ENCODE assay signal across 25 cellular contexts in the genomic region with DNA sequence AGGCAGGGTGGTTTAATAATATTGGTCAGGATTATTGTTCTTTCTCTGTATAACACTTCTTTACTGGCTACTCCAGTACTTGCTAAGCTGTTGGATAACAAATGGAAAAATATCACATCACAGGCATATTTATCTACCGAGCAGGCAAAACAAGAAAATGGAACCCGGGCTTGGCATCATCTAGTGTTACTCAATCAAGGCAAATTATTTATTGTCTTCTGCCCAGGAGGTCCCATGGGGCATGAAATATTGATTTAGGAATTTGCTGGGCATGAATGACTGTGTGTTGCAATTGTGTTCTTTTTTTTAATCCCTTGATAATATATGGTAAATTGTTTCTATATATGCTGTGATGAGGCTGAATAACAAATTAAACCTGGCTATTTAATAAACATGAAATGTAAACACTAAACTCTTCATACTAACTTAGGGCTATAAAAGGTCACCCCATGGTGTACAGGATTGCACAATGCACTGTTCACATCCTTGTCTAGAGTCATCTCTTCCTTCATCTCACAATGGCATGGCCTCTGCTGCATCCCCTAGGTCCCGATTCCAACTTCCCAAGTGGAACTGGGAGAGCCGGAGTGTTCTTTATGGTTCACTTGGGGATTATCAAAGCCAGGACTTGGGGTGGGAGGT. TPM values are rescaled to one million over a fixed set of nuclear protein-coding genes. Genes with fewer than 3 reads are reported as not detected.
DNase-seq lines count a peak whose midpoint lies in the region; ATAC-seq lines count a peak whose summit lies in the region.
"Had no signal": no experiment of that assay in that cellular context is flagged by ENCODE, and none has a peak within 500 bp of the region (broad histone marks: within the 10 kb centered on the region; RNA-seq: fewer than 3 reads in every experiment).

No MANE protein-coding gene starts in this region.

- H4K20me1 ChIP-seq in GM23248 (ENCODE audit: insufficient read depth) = no peaks in the 10 kb centered on the region
- H4K20me1 ChIP-seq: BLaER1 had no signal

- no peak overlapping the region for H3K9ac ChIP-seq in GM23248
- H3K9ac ChIP-seq: BLaER1, SK-N-SH had no signal

- peak overlapping the region; percentile 64 for H3K4me3 Mint-ChIP-seq in T-helper 17 cell

- no peak for ATAC-seq in T-helper 17 cell
- ATAC-seq in HG03045 (IDR thresholded peaks at IDR 0.05; ENCODE audit: unreplicated experiment) = no peak
- ATAC-seq in GM18873 (IDR thresholded peaks at IDR 0.05; ENCODE audit: low FRiP score, unreplicated experiment) = no peak
- ATAC-seq: GM12878, HCT116, left lobe of liver had no signal

- H3K9me3 ChIP-seq in GM23248 (ENCODE audit: low read depth) (no peaks in the 10 kb centered on the region), T-helper 17 cell (ENCODE audit: control insufficient read depth, low read length, poor library complexity, severe bottlenecking) (no peaks in the 10 kb centered on the region)
- H3K9me3 ChIP-seq: adrenal gland, BLaER1, right atrium auricular region, SK-N-SH, transverse colon had no signal

- H3F3A ChIP-seq in GM23248 (ENCODE audit: insufficient read depth) = peaks cover 14% of the 10 kb centered on the region

- H3K36me3 ChIP-seq in GM23248 (ENCODE audit: low read depth) = no peaks in the 10 kb centered on the region
- H3K36me3 ChIP-seq: adrenal gland, BLaER1, right atrium auricular region, transverse colon had no signal

- peaks cover 19% of the 10 kb centered on the region for H3K79me2 ChIP-seq in GM23248 (ENCODE audit: insufficient read depth)

- H3K9me2 ChIP-seq in GM23248 (ENCODE audit: insufficient read depth) = no peaks in the 10 kb centered on the region
- H3K9me2 ChIP-seq: SK-N-SH had no signal

- peaks cover 21% of the 10 kb centered on the region for H3K4me1 ChIP-seq in GM23248 (ENCODE audit: insufficient read depth)

- H3K4me2 ChIP-seq in GM23248 (ENCODE audit: unreplicated experiment) = no peak overlapping the region
- H3K4me2 ChIP-seq: BLaER1, SK-N-SH had no signal

- H3K27me3 Mint-ChIP-seq in T-helper 17 cell = peaks cover 23% of the 10 kb centered on the region

- no peak overlapping the region for H3K27ac Mint-ChIP-seq in T-helper 17 cell

- H3K36me3 Mint-ChIP-seq in T-helper 17 cell (ENCODE audit: low read depth) = peaks cover 2% of the 10 kb centered on the region

- H2AFZ ChIP-seq in GM23248 = no peak overlapping the region
- H2AFZ ChIP-seq: PC-9 had no signal

- 34 to 38% methylated on average over 4 of the region's 4 CpGs for WGBS in GM23248 (ENCODE audit: low coverage in 1 of 2, low lambda C conversion rate in 2 of 2, missing lambda C conversion rate in 2 of 2), 2 experiments

- peaks cover 11% of the 10 kb centered on the region for H3K4me1 Mint-ChIP-seq in T-helper 17 cell

- no peak overlapping the region for H3K4me3 ChIP-seq in GM23248
- no peak overlapping the region for H3K4me3 ChIP-seq in skeletal muscle cell (ENCODE audit: low read depth, low read length)
- H3K4me3 ChIP-seq: adrenal gland, BLaER1, dorsolateral prefrontal cortex, GM12878, PC-9, right atrium auricular region, transverse colon had no signal

- in situ Hi-C loops in GM23248 (cut with MboI) = loop anchor here (25.0 kb wide), 1 partner anchor 206 kb away; no protein-coding TSS in a partner anchor

- H3K27ac ChIP-seq in GM23248 = no peak overlapping the region
- no peak overlapping the region for H3K27ac ChIP-seq in caudate nucleus (ENCODE audit: low read depth, low read length)
- H3K27ac ChIP-seq: adrenal gland, BLaER1, dorsolateral prefrontal cortex, PC-9, right atrium auricular region, transverse colon had no signal

- H3K27me3 ChIP-seq in GM23248 (replicated peaks; ENCODE audit: insufficient read depth) = no peaks in the 10 kb centered on the region
- H3K27me3 ChIP-seq: adrenal gland, right atrium auricular region, transverse colon had no signal

- DNase-seq in GM23248 (peak; percentile 26), T-helper 17 cell (no peak), fibroblast of the conjunctiva (ENCODE audit: low read depth) (peak; percentile 51), skeletal muscle cell (ENCODE audit: low read depth) (peak; percentile 56), caudate nucleus (lab: John Stamatoyannopoulos, UW) (no peak), NOMO-1 (lab: John Stamatoyannopoulos, UW; ENCODE audit: unreplicated experiment in 2 of 2) (no peak)
- DNase-seq: activated CD4-positive, CD25-positive, alpha-beta regulatory T cell; activated naive CD4-positive, alpha-beta T cell treated with Interleukin-2 at 50 U/mL for 16 hours; activated T-cell treated with anti-CD3 and anti-CD28 coated beads, Interleukin-2, amount 50 U/mL, for 48 hours; adrenal gland; dorsolateral prefrontal cortex; mesendoderm; NCI-H1105; NCI-H2227 treated with DMSO at 0.1 percent for 48 hours; NCI-H526; PC-9; SK-N-SH; transverse colon had no signal

RNA-seq across cellular contexts. Expression of a gene that starts 2.2 kb away (rescaled TPM):
- total RNA-seq in GM23248 (2014; rRNA removed; shearing (Covaris generic)) = 6.9 and 8.1 TPM in 2 replicates
- polyA plus RNA-seq in GM23248 (2016; fragmentation: Nextera tagmentation; extraction: Ambion mirVana) = 2.5 and 3.3 TPM in 2 replicates
- 1 to 10 TPM; 1.5 to 3.0 TPM for total RNA-seq in T-helper 17 cell

Comparison
In these comparisons a context has a peak if more than half of its experiments do, and no peak if none do; other contexts are left out.
1. DNase-seq: peak in GM23248 (single experiment), fibroblast of the conjunctiva (single experiment) and skeletal muscle cell (single experiment); none in T-helper 17 cell (0 of 3), caudate nucleus (0 of 61) and NOMO-1 (0 of 2).